2 cellular contexts compared by ENCODE assay signal in the genomic region with DNA sequence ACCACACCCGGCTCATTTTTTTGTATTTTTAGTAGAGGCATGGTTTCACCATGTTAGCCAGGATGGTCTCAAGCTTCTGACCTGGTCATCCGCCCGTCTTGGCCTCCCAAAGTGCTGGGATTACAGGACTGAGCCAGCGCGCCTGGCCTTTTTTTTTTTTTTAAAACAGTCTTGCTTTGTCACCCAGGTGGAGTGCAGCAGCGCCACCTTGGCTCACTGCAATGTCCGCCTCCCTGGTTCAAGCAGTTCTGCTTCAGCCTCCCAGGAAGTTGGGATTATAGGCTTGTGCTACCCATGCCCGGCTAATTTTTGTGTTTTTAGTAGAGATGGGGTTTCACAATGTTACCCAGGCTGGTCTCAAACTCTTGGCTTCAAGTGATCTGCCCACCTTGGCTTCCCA.
TF ChIP-seq lines count a peak whose summit lies in the region.

No MANE protein-coding gene starts in this region.

TF ChIP-seq in GM23338, 12 proteins besides CTCF, POLR2A, EP300 and RAD21 (continues in another document):
- TF ChIP-seq REST (IDR thresholded peaks at IDR 0.05; ENCODE audit: unreplicated experiment) (no peak), POLR2AphosphoS5 (IDR thresholded peaks at IDR 0.05; ENCODE audit: low read depth) (no peak), EZH2 (IDR thresholded peaks at IDR 0.05; ENCODE audit: low read depth, unreplicated experiment) (no peak), ZNF114 (CRISPR knock-in tag; IDR thresholded peaks at IDR 0.05) (no peak), STAT1 (IDR thresholded peaks at IDR 0.05; ENCODE audit: unreplicated experiment) (no peak), ZNF331 (CRISPR knock-in tag; IDR thresholded peaks at IDR 0.05; ENCODE audit: low read depth) (no peak), CREB1 (CRISPR knock-in tag; IDR thresholded peaks at IDR 0.05; ENCODE audit: low read depth) (no peak), EZH2phosphoT487 (IDR thresholded peaks at IDR 0.05; ENCODE audit: unreplicated experiment) (no peak)
- TF ChIP-seq, protein P1, sequence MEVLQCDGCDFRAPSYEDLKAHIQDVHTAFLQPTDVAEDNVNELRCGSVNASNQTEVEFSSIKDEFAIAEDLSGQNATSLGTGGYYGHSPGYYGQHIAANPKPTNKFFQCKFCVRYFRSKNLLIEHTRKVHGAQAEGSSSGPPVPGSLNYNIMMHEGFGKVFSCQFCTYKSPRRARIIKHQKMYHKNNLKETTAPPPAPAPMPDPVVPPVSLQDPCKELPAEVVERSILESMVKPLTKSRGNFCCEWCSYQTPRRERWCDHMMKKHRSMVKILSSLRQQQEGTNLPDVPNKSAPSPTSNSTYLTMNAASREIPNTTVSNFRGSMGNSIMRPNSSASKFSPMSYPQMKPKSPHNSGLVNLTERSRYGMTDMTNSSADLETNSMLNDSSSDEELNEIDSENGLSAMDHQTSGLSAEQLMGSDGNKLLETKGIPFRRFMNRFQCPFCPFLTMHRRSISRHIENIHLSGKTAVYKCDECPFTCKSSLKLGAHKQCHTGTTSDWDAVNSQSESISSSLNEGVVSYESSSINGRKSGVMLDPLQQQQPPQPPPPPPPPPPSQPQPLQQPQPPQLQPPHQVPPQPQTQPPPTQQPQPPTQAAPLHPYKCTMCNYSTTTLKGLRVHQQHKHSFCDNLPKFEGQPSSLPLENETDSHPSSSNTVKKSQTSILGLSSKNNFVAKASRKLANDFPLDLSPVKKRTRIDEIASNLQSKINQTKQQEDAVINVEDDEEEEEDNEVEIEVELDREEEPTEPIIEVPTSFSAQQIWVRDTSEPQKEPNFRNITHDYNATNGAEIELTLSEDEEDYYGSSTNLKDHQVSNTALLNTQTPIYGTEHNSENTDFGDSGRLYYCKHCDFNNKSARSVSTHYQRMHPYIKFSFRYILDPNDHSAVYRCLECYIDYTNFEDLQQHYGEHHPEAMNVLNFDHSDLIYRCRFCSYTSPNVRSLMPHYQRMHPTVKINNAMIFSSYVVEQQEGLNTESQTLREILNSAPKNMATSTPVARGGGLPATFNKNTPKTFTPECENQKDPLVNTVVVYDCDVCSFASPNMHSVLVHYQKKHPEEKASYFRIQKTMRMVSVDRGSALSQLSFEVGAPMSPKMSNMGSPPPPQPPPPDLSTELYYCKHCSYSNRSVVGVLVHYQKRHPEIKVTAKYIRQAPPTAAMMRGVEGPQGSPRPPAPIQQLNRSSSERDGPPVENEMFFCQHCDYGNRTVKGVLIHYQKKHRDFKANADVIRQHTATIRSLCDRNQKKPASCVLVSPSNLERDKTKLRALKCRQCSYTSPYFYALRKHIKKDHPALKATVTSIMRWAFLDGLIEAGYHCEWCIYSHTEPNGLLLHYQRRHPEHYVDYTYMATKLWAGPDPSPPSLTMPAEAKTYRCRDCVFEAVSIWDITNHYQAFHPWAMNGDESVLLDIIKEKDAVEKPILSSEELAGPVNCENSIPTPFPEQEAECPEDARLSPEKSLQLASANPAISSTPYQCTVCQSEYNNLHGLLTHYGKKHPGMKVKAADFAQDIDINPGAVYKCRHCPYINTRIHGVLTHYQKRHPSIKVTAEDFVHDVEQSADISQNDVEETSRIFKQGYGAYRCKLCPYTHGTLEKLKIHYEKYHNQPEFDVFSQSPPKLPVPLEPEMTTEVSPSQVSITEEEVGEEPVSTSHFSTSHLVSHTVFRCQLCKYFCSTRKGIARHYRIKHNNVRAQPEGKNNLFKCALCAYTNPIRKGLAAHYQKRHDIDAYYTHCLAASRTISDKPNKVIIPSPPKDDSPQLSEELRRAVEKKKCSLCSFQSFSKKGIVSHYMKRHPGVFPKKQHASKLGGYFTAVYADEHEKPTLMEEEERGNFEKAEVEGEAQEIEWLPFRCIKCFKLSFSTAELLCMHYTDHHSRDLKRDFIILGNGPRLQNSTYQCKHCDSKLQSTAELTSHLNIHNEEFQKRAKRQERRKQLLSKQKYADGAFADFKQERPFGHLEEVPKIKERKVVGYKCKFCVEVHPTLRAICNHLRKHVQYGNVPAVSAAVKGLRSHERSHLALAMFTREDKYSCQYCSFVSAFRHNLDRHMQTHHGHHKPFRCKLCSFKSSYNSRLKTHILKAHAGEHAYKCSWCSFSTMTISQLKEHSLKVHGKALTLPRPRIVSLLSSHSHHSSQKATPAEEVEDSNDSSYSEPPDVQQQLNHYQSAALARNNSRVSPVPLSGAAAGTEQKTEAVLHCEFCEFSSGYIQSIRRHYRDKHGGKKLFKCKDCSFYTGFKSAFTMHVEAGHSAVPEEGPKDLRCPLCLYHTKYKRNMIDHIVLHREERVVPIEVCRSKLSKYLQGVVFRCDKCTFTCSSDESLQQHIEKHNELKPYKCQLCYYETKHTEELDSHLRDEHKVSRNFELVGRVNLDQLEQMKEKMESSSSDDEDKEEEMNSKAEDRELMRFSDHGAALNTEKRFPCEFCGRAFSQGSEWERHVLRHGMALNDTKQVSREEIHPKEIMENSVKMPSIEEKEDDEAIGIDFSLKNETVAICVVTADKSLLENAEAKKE (CRISPR knock-in tag; IDR thresholded peaks at IDR 0.05), result no peak
- TF ChIP-seq, protein P2, sequence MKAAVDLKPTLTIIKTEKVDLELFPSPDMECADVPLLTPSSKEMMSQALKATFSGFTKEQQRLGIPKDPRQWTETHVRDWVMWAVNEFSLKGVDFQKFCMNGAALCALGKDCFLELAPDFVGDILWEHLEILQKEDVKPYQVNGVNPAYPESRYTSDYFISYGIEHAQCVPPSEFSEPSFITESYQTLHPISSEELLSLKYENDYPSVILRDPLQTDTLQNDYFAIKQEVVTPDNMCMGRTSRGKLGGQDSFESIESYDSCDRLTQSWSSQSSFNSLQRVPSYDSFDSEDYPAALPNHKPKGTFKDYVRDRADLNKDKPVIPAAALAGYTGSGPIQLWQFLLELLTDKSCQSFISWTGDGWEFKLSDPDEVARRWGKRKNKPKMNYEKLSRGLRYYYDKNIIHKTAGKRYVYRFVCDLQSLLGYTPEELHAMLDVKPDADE (IDR thresholded peaks at IDR 0.05), result no peak

TF ChIP-seq in H1, 55 proteins besides CTCF, POLR2A, EP300 and RAD21:
- TF ChIP-seq EZH2 (IDR thresholded peaks at IDR 0.05; ENCODE audit: low read depth, low read length, severe bottlenecking) (no peak), RFX5 (IDR thresholded peaks at IDR 0.05; ENCODE audit: borderline replicate concordance, low read depth, low read length) (no peak), JUND (IDR thresholded peaks at IDR 0.05; ENCODE audit: low read length) (no peak), CBX5 (IDR thresholded peaks at IDR 0.05; ENCODE audit: low read depth, low read length) (no peak), CREB1 (IDR thresholded peaks at IDR 0.05) (no peak), TAF7 (optimal IDR thresholded peaks at IDR 0.05; ENCODE audit: borderline replicate concordance, low read depth, low read length) (no peak), FOSL1 (IDR thresholded peaks at IDR 0.05; ENCODE audit: insufficient read depth, low read depth, low read length) (no peak), CEBPB (IDR thresholded peaks at IDR 0.05; ENCODE audit: low read depth, low read length) (no peak), EGR1 (IDR thresholded peaks at IDR 0.05; ENCODE audit: borderline replicate concordance, low read depth, low read length) (no peak), SAP30 (IDR thresholded peaks at IDR 0.05; ENCODE audit: insufficient read depth, insufficient replicate concordance, low read length) (no peak), HDAC6 (IDR thresholded peaks at IDR 0.05; ENCODE audit: low read depth, low read length) (no peak), ATF2 (IDR thresholded peaks at IDR 0.05; ENCODE audit: low read length) (no peak), SIX5 (IDR thresholded peaks at IDR 0.05; ENCODE audit: low read depth, low read length) (no peak), RXRA (IDR thresholded peaks at IDR 0.05; ENCODE audit: insufficient read depth, low read depth, low read length) (no peak), KDM5A (IDR thresholded peaks at IDR 0.05; ENCODE audit: low read length) (no peak), TCF12 (IDR thresholded peaks at IDR 0.05; ENCODE audit: low read depth, low read length) (no peak)
- TF ChIP-seq, protein P3, sequence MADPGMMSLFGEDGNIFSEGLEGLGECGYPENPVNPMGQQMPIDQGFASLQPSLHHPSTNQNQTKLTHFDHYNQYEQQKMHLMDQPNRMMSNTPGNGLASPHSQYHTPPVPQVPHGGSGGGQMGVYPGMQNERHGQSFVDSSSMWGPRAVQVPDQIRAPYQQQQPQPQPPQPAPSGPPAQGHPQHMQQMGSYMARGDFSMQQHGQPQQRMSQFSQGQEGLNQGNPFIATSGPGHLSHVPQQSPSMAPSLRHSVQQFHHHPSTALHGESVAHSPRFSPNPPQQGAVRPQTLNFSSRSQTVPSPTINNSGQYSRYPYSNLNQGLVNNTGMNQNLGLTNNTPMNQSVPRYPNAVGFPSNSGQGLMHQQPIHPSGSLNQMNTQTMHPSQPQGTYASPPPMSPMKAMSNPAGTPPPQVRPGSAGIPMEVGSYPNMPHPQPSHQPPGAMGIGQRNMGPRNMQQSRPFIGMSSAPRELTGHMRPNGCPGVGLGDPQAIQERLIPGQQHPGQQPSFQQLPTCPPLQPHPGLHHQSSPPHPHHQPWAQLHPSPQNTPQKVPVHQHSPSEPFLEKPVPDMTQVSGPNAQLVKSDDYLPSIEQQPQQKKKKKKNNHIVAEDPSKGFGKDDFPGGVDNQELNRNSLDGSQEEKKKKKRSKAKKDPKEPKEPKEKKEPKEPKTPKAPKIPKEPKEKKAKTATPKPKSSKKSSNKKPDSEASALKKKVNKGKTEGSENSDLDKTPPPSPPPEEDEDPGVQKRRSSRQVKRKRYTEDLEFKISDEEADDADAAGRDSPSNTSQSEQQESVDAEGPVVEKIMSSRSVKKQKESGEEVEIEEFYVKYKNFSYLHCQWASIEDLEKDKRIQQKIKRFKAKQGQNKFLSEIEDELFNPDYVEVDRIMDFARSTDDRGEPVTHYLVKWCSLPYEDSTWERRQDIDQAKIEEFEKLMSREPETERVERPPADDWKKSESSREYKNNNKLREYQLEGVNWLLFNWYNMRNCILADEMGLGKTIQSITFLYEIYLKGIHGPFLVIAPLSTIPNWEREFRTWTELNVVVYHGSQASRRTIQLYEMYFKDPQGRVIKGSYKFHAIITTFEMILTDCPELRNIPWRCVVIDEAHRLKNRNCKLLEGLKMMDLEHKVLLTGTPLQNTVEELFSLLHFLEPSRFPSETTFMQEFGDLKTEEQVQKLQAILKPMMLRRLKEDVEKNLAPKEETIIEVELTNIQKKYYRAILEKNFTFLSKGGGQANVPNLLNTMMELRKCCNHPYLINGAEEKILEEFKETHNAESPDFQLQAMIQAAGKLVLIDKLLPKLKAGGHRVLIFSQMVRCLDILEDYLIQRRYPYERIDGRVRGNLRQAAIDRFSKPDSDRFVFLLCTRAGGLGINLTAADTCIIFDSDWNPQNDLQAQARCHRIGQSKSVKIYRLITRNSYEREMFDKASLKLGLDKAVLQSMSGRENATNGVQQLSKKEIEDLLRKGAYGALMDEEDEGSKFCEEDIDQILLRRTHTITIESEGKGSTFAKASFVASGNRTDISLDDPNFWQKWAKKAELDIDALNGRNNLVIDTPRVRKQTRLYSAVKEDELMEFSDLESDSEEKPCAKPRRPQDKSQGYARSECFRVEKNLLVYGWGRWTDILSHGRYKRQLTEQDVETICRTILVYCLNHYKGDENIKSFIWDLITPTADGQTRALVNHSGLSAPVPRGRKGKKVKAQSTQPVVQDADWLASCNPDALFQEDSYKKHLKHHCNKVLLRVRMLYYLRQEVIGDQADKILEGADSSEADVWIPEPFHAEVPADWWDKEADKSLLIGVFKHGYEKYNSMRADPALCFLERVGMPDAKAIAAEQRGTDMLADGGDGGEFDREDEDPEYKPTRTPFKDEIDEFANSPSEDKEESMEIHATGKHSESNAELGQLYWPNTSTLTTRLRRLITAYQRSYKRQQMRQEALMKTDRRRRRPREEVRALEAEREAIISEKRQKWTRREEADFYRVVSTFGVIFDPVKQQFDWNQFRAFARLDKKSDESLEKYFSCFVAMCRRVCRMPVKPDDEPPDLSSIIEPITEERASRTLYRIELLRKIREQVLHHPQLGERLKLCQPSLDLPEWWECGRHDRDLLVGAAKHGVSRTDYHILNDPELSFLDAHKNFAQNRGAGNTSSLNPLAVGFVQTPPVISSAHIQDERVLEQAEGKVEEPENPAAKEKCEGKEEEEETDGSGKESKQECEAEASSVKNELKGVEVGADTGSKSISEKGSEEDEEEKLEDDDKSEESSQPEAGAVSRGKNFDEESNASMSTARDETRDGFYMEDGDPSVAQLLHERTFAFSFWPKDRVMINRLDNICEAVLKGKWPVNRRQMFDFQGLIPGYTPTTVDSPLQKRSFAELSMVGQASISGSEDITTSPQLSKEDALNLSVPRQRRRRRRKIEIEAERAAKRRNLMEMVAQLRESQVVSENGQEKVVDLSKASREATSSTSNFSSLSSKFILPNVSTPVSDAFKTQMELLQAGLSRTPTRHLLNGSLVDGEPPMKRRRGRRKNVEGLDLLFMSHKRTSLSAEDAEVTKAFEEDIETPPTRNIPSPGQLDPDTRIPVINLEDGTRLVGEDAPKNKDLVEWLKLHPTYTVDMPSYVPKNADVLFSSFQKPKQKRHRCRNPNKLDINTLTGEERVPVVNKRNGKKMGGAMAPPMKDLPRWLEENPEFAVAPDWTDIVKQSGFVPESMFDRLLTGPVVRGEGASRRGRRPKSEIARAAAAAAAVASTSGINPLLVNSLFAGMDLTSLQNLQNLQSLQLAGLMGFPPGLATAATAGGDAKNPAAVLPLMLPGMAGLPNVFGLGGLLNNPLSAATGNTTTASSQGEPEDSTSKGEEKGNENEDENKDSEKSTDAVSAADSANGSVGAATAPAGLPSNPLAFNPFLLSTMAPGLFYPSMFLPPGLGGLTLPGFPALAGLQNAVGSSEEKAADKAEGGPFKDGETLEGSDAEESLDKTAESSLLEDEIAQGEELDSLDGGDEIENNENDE (IDR thresholded peaks at IDR 0.05; ENCODE audit: insufficient replicate concordance, low read length), result no peak
